In genomic region chr1:43564617-43565348, GRCh38 we compare ENCODE assay signal across 10 cellular contexts. TPM values are rescaled to one million over a fixed set of nuclear protein-coding genes. Genes with fewer than 3 reads are reported as not detected.
DNase-seq lines count a peak whose midpoint lies in the region; ATAC-seq, FAIRE-seq and TF ChIP-seq lines count a peak whose summit lies in the region.
"Had no signal": no experiment of that assay in that cellular context is flagged by ENCODE, and none has a peak within 500 bp of the region (broad histone marks: within the 10 kb centered on the region; RNA-seq: fewer than 3 reads in every experiment).

No MANE protein-coding gene starts in this region.

- H3K36me3 ChIP-seq in A673 (ENCODE audit: insufficient read depth, low read length, poor library complexity, severe bottlenecking) (no peaks in the 10 kb centered on the region), lower lobe of right lung (peaks cover 1% of the 10 kb centered on the region)

- no peak overlapping the region for H3K27ac ChIP-seq in A673 (ENCODE audit: low read depth, low read length, poor library complexity, severe bottlenecking)
- no peak overlapping the region for H3K27ac ChIP-seq in lower lobe of right lung
- no peak overlapping the region for H3K27ac ChIP-seq in foreskin keratinocyte

- no peaks in the 10 kb centered on the region for H3K36me3 Mint-ChIP-seq in activated naive CD8-positive, alpha-beta T cell treated with anti-CD3 and anti-CD28 coated beads, Interleukin-2, amount 10 ng/mL, durations not matched to agents 7 days and 5 days
- H3K36me3 Mint-ChIP-seq in osteocyte (ENCODE audit: unreplicated experiment), result no peaks in the 10 kb centered on the region

- H3K4me1 Mint-ChIP-seq in activated naive CD8-positive, alpha-beta T cell treated with anti-CD3 and anti-CD28 coated beads, Interleukin-2, amount 10 ng/mL, durations not matched to agents 7 days and 5 days, result peaks cover 5% of the 10 kb centered on the region
- peaks cover 20% of the 10 kb centered on the region for H3K4me1 Mint-ChIP-seq in osteocyte (ENCODE audit: unreplicated experiment)

- POLR2A ChIA-PET in A673 (lab: Charles Lee; ENCODE audit: low non-redundant PET), result no interaction called here
- POLR2A ChIA-PET in activated naive CD8-positive, alpha-beta T cell treated with anti-CD3 and anti-CD28 coated beads, Interleukin-2, amount 10 ng/mL, durations not matched to agents 7 days and 5 days (lab: Charles Lee), result no interaction called here

- no peak overlapping the region for H3K27ac Mint-ChIP-seq in activated naive CD8-positive, alpha-beta T cell treated with anti-CD3 and anti-CD28 coated beads, Interleukin-2, amount 10 ng/mL, durations not matched to agents 7 days and 5 days
- H3K27ac Mint-ChIP-seq in osteocyte (ENCODE audit: unreplicated experiment), result no peak overlapping the region

- ATAC-seq in activated naive CD8-positive, alpha-beta T cell treated with anti-CD3 and anti-CD28 coated beads, Interleukin-2, amount 10 ng/mL, durations not matched to agents 7 days and 5 days (ENCODE audit: low read depth), result no peak
- ATAC-seq in lower lobe of right lung (peak in 1 of 2 donors; percentile 17), foreskin keratinocyte (no peak)

- no peaks in the 10 kb centered on the region for H3K9me3 ChIP-seq in A673 (ENCODE audit: low read depth, low read length, poor library complexity, severe bottlenecking)
- no peaks in the 10 kb centered on the region for H3K9me3 ChIP-seq in lower lobe of right lung
- H3K9me3 ChIP-seq: Peyer's patch had no signal

- CTCF ChIA-PET in A673 (lab: Charles Lee), result interaction anchor here (1.1 kb wide), 1 partner anchor 10 kb away, joined by 3 read pairs; no protein-coding TSS in a partner anchor

- no peaks in the 10 kb centered on the region for H3K9me3 Mint-ChIP-seq in activated naive CD8-positive, alpha-beta T cell treated with anti-CD3 and anti-CD28 coated beads, Interleukin-2, amount 10 ng/mL, durations not matched to agents 7 days and 5 days
- H3K9me3 Mint-ChIP-seq in osteocyte (ENCODE audit: unreplicated experiment), result no peaks in the 10 kb centered on the region

- H3K27me3 Mint-ChIP-seq in activated naive CD8-positive, alpha-beta T cell treated with anti-CD3 and anti-CD28 coated beads, Interleukin-2, amount 10 ng/mL, durations not matched to agents 7 days and 5 days, result peaks cover 6% of the 10 kb centered on the region
- H3K27me3 Mint-ChIP-seq in osteocyte (ENCODE audit: unreplicated experiment), result no peaks in the 10 kb centered on the region

- H3K4me1 ChIP-seq in A673 (ENCODE audit: insufficient read depth, low read length, poor library complexity, severe bottlenecking), result peaks cover 23% of the 10 kb centered on the region
- H3K4me1 ChIP-seq in lower lobe of right lung, result peaks cover 32% of the 10 kb centered on the region
- peaks cover 11% of the 10 kb centered on the region for H3K4me1 ChIP-seq in foreskin keratinocyte

- H3K27me3 ChIP-seq in A673 (replicated peaks; ENCODE audit: insufficient read depth, low read depth, low read length, poor library complexity) (no peaks in the 10 kb centered on the region), lower lobe of right lung (ENCODE audit: low read depth) (no peaks in the 10 kb centered on the region), foreskin keratinocyte (no peaks in the 10 kb centered on the region)
- H3K27me3 ChIP-seq: Peyer's patch had no signal

- BruUV-seq in A673 (replicated peaks; lab: Mats Ljungman, UMichigan), result no TSS peak

- TF ChIP-seq CTCF in A673 (conservative IDR thresholded peaks at IDR 0.05; ENCODE audit: low read depth, low read length), result no peak
- TF ChIP-seq CTCF in lower lobe of right lung (IDR thresholded peaks at IDR 0.05), result no peak
- no peak for TF ChIP-seq CTCF in osteocyte (IDR thresholded peaks at IDR 0.05)
- TF ChIP-seq CTCF in foreskin keratinocyte (conservative IDR thresholded peaks at IDR 0.05), result no peak

- H3K4me3 ChIP-seq in A673 (ENCODE audit: low read depth, low read length, poor library complexity, severe bottlenecking) (peak overlapping the region; percentile 28), lower lobe of right lung (peak overlapping the region; percentile 58)

- H3K4me3 Mint-ChIP-seq in activated naive CD8-positive, alpha-beta T cell treated with anti-CD3 and anti-CD28 coated beads, Interleukin-2, amount 10 ng/mL, durations not matched to agents 7 days and 5 days, result peak overlapping the region; percentile 56
- no peak overlapping the region for H3K4me3 Mint-ChIP-seq in osteocyte (ENCODE audit: unreplicated experiment)

- intact Hi-C loops in A673 (cut with micrococcal nuclease; ENCODE audit: unreplicated experiment), result no loop called here
- intact Hi-C loops in lower lobe of right lung (cut with DNase I), result no loop called here

- peak; percentile 15 for DNase-seq in A673 (ENCODE audit: low spot score)
- peak; percentile 95 for DNase-seq in DMS 273 treated with DMSO at 0.1 percent for 48 hours (lab: John Stamatoyannopoulos, UW)
- DNase-seq in activated naive CD8-positive, alpha-beta T cell treated with anti-CD3 and anti-CD28 coated beads, Interleukin-2, amount 10 ng/mL, durations not matched to agents 7 days and 5 days, result no peak
- DNase-seq in lower lobe of right lung, result no peak
- DNase-seq in GM19239 (ENCODE audit: insufficient read length, low spot score), result no peak
- DNase-seq in stimulated activated CD4-positive, alpha-beta T cell treated with anti-CD3 and anti-CD28 coated beads, Interleukin-15, amount 100 ng/mL, for 24 hours, result no peak
- DNase-seq in osteocyte (ENCODE audit: extremely low spot score, unreplicated experiment), result no peak
- no peak for DNase-seq in foreskin keratinocyte
- DNase-seq: Kasumi-1 had no signal

- no peak for FAIRE-seq in GM19239 (lab: Jason Lieb, UNC)

RNA-seq across cellular contexts. Expression of gene PTPRF, which starts 34.1 kb away (rescaled TPM):
- total RNA-seq in A673 (2021) (110 and 118 TPM in 2 replicates), lower lobe of right lung (176 TPM), osteocyte (37.3 and 45.1 TPM in 2 replicates), foreskin keratinocyte (147 and 186 TPM in 2 replicates)
- 1 to 10 TPM; 1.8 to 2.3 TPM for total RNA-seq in activated naive CD8-positive, alpha-beta T cell treated with anti-CD3 and anti-CD28 coated beads, Interleukin-2, amount 10 ng/mL, durations not matched to agents 7 days and 5 days
- polyA plus RNA-seq in foreskin keratinocyte, result 57.6 and 75.7 TPM in 2 replicates

Comparison
In these comparisons a context has a peak if more than half of its experiments do, and no peak if none do; other contexts are left out.
1. DNase-seq: peak in A673 (single experiment) and DMS 273 treated with DMSO at 0.1 percent for 48 hours (single experiment); none in activated naive CD8-positive, alpha-beta T cell treated with anti-CD3 and anti-CD28 coated beads, Interleukin-2, amount 10 ng/mL, durations not matched to agents 7 days and 5 days (single experiment), lower lobe of right lung (single experiment), GM19239 (single experiment), stimulated activated CD4-positive, alpha-beta T cell treated with anti-CD3 and anti-CD28 coated beads, Interleukin-15, amount 100 ng/mL, for 24 hours (single experiment), osteocyte (single experiment) and foreskin keratinocyte (0 of 2).
2. RNA of gene PTPRF, which starts 34.1 kb away (total RNA-seq): 147 to 186 TPM in foreskin keratinocyte, 176 TPM in lower lobe of right lung (single experiment), 110 to 118 TPM in A673 and 37.3 to 45.1 TPM in osteocyte; 1.8 to 2.3 TPM in activated naive CD8-positive, alpha-beta T cell treated with anti-CD3 and anti-CD28 coated beads, Interleukin-2, amount 10 ng/mL, durations not matched to agents 7 days and 5 days; every median in the first group is over 10 times any median in the second.